Comparison of ENCODE assay signal across 4 cellular contexts in the genomic region with DNA sequence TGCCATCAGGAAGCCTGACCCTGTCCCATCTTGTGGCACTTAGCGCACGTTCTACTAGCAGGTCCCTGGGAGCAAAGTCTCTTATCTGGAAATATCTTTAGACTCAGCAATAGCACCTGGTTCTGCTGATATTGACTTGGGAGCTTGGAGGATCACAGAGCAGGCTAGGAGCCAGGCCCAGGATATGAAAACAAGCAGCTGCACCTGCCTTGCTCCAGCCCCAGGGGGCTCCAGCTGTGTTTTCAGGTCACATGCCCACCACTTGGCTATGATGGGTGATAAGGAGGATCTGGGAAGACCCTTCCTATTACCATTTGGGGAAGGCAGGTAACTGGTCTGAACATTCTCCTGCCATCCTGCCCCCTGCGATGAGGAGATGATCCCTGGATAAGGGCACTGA.
TF ChIP-seq lines count a peak whose summit lies in the region.

No MANE protein-coding gene starts in this region.

TF ChIP-seq in SK-N-SH, 30 proteins besides CTCF, POLR2A, EP300 and RAD21:
- 0 out of 2 replicates have a peak, but pooled peaks have one; percentile 16 for TF ChIP-seq GATA2 (CRISPR knock-in tag; IDR thresholded peaks at IDR 0.05)
- TF ChIP-seq, protein P1, sequence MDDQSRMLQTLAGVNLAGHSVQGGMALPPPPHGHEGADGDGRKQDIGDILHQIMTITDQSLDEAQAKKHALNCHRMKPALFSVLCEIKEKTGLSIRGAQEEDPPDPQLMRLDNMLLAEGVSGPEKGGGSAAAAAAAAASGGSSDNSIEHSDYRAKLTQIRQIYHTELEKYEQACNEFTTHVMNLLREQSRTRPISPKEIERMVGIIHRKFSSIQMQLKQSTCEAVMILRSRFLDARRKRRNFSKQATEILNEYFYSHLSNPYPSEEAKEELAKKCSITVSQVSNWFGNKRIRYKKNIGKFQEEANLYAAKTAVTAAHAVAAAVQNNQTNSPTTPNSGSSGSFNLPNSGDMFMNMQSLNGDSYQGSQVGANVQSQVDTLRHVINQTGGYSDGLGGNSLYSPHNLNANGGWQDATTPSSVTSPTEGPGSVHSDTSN (IDR thresholded peaks at IDR 0.05) = no peak
TF ChIP-seq in SK-N-SH: peak in this region for 1.

TF ChIP-seq in SK-N-SH treated with all-trans-retinoic acid at 6 μM for 48 hours, 23 proteins besides CTCF, POLR2A, EP300 and RAD21 (continues in another document):
- no peak for TF ChIP-seq ZNF8 (CRISPR knock-in tag; IDR thresholded peaks at IDR 0.05)
- no peak for TF ChIP-seq GLIS3 (CRISPR knock-in tag; IDR thresholded peaks at IDR 0.05)
- TF ChIP-seq, protein P2, sequence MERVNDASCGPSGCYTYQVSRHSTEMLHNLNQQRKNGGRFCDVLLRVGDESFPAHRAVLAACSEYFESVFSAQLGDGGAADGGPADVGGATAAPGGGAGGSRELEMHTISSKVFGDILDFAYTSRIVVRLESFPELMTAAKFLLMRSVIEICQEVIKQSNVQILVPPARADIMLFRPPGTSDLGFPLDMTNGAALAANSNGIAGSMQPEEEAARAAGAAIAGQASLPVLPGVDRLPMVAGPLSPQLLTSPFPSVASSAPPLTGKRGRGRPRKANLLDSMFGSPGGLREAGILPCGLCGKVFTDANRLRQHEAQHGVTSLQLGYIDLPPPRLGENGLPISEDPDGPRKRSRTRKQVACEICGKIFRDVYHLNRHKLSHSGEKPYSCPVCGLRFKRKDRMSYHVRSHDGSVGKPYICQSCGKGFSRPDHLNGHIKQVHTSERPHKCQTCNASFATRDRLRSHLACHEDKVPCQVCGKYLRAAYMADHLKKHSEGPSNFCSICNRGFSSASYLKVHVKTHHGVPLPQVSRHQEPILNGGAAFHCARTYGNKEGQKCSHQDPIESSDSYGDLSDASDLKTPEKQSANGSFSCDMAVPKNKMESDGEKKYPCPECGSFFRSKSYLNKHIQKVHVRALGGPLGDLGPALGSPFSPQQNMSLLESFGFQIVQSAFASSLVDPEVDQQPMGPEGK (CRISPR knock-in tag; IDR thresholded peaks at IDR 0.05; ENCODE audit: borderline replicate concordance) = no peak
- TF ChIP-seq, protein P3, sequence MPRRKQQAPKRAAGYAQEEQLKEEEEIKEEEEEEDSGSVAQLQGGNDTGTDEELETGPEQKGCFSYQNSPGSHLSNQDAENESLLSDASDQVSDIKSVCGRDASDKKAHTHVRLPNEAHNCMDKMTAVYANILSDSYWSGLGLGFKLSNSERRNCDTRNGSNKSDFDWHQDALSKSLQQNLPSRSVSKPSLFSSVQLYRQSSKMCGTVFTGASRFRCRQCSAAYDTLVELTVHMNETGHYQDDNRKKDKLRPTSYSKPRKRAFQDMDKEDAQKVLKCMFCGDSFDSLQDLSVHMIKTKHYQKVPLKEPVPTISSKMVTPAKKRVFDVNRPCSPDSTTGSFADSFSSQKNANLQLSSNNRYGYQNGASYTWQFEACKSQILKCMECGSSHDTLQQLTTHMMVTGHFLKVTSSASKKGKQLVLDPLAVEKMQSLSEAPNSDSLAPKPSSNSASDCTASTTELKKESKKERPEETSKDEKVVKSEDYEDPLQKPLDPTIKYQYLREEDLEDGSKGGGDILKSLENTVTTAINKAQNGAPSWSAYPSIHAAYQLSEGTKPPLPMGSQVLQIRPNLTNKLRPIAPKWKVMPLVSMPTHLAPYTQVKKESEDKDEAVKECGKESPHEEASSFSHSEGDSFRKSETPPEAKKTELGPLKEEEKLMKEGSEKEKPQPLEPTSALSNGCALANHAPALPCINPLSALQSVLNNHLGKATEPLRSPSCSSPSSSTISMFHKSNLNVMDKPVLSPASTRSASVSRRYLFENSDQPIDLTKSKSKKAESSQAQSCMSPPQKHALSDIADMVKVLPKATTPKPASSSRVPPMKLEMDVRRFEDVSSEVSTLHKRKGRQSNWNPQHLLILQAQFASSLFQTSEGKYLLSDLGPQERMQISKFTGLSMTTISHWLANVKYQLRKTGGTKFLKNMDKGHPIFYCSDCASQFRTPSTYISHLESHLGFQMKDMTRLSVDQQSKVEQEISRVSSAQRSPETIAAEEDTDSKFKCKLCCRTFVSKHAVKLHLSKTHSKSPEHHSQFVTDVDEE (CRISPR knock-in tag; IDR thresholded peaks at IDR 0.05) = no peak
- TF ChIP-seq BACH2 (CRISPR knock-in tag; IDR thresholded peaks at IDR 0.05; ENCODE audit: borderline replicate concordance) = no peak
- no peak for TF ChIP-seq CSDC2 (CRISPR knock-in tag; IDR thresholded peaks at IDR 0.05)
- TF ChIP-seq TCF4 (CRISPR knock-in tag; IDR thresholded peaks at IDR 0.05; ENCODE audit: borderline replicate concordance) = no peak
- TF ChIP-seq ZNF565 (CRISPR knock-in tag; conservative IDR thresholded peaks at IDR 0.05; ENCODE audit: low read depth) = no peak
- TF ChIP-seq ESRRG (CRISPR knock-in tag; IDR thresholded peaks at IDR 0.05) = no peak
- no peak for TF ChIP-seq OSR1 (CRISPR knock-in tag; IDR thresholded peaks at IDR 0.05)

TF ChIP-seq in HCT116, 20 proteins besides CTCF, POLR2A, EP300 and RAD21:
- TF ChIP-seq SP1 (IDR thresholded peaks at IDR 0.05; ENCODE audit: low read depth) (no peak), ZNF274 (IDR thresholded peaks at IDR 0.05; ENCODE audit: low read depth, low read length) (no peak), EZH2 (IDR thresholded peaks at IDR 0.05) (no peak), FOSL1 (IDR thresholded peaks at IDR 0.05; ENCODE audit: low read depth) (no peak), ZFX (IDR thresholded peaks at IDR 0.05) (no peak), ELF1 (IDR thresholded peaks at IDR 0.05; ENCODE audit: borderline replicate concordance, low read depth) (no peak), JUND (IDR thresholded peaks at IDR 0.05) (no peak), CEBPB (IDR thresholded peaks at IDR 0.05; ENCODE audit: low read depth) (no peak), YY1 (IDR thresholded peaks at IDR 0.05; ENCODE audit: extremely low read depth, insufficient replicate concordance, low read depth, low read length) (no peak), CBX3 (IDR thresholded peaks at IDR 0.05; ENCODE audit: low read depth) (no peak), EGR1 (IDR thresholded peaks at IDR 0.05; ENCODE audit: low read depth) (no peak), SRF (IDR thresholded peaks at IDR 0.05; ENCODE audit: low read depth) (no peak), POLR2AphosphoS5 (IDR thresholded peaks at IDR 0.05; ENCODE audit: low read depth, low read length) (no peak), EZH2phosphoT487 (IDR thresholded peaks at IDR 0.05; ENCODE audit: borderline replicate concordance) (no peak), TCF7L2 (IDR thresholded peaks at IDR 0.05; ENCODE audit: borderline replicate concordance, extremely low read depth, insufficient read depth, insufficient read length) (no peak)
- TF ChIP-seq, protein P4, sequence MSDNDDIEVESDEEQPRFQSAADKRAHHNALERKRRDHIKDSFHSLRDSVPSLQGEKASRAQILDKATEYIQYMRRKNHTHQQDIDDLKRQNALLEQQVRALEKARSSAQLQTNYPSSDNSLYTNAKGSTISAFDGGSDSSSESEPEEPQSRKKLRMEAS (IDR thresholded peaks at IDR 0.05) = no peak
- TF ChIP-seq, protein P5, sequence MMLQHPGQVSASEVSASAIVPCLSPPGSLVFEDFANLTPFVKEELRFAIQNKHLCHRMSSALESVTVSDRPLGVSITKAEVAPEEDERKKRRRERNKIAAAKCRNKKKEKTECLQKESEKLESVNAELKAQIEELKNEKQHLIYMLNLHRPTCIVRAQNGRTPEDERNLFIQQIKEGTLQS (IDR thresholded peaks at IDR 0.05) = no peak

TF ChIP-seq in GM12878, 131 proteins besides CTCF, POLR2A, EP300 and RAD21 (continues in another document):
- TF ChIP-seq DPF2 (IDR thresholded peaks at IDR 0.05) (no peak), POLR2AphosphoS5 (IDR thresholded peaks at IDR 0.05; ENCODE audit: low read length) (no peak), IKZF2 (IDR thresholded peaks at IDR 0.05) (no peak), BHLHE40 (IDR thresholded peaks at IDR 0.05; ENCODE audit: borderline replicate concordance in 1 of 2, low read depth in 2 of 2, low read length in 1 of 2) (no peak), SIN3A (IDR thresholded peaks at IDR 0.05; ENCODE audit: low read depth, low read length) (no peak), MTA2 (IDR thresholded peaks at IDR 0.05; ENCODE audit: low read depth) (no peak), TARDBP (IDR thresholded peaks at IDR 0.05; ENCODE audit: borderline replicate concordance) (no peak), POU2F2 (IDR thresholded peaks at IDR 0.05; ENCODE audit: borderline replicate concordance, low read depth, low read length) (no peak), SP1 (IDR thresholded peaks at IDR 0.05; ENCODE audit: low read depth, low read length) (no peak), RUNX3 (IDR thresholded peaks at IDR 0.05; ENCODE audit: low read length) (no peak), MTA3 (IDR thresholded peaks at IDR 0.05; ENCODE audit: borderline replicate concordance, low read length) (no peak)
- TF ChIP-seq, protein P6, sequence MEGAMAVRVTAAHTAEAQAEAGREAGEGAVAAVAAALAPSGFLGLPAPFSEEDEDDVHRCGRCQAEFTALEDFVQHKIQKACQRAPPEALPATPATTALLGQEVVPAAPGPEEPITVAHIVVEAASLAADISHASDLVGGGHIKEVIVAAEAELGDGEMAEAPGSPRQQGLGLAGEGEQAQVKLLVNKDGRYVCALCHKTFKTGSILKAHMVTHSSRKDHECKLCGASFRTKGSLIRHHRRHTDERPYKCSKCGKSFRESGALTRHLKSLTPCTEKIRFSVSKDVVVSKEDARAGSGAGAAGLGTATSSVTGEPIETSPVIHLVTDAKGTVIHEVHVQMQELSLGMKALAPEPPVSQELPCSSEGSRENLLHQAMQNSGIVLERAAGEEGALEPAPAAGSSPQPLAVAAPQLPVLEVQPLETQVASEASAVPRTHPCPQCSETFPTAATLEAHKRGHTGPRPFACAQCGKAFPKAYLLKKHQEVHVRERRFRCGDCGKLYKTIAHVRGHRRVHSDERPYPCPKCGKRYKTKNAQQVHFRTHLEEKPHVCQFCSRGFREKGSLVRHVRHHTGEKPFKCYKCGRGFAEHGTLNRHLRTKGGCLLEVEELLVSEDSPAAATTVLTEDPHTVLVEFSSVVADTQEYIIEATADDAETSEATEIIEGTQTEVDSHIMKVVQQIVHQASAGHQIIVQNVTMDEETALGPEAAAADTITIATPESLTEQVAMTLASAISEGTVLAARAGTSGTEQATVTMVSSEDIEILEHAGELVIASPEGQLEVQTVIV (IDR thresholded peaks at IDR 0.05; ENCODE audit: borderline replicate concordance, partially characterized antibody) = no peak
- TF ChIP-seq, protein P7, sequence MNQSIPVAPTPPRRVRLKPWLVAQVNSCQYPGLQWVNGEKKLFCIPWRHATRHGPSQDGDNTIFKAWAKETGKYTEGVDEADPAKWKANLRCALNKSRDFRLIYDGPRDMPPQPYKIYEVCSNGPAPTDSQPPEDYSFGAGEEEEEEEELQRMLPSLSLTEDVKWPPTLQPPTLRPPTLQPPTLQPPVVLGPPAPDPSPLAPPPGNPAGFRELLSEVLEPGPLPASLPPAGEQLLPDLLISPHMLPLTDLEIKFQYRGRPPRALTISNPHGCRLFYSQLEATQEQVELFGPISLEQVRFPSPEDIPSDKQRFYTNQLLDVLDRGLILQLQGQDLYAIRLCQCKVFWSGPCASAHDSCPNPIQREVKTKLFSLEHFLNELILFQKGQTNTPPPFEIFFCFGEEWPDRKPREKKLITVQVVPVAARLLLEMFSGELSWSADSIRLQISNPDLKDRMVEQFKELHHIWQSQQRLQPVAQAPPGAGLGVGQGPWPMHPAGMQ (IDR thresholded peaks at IDR 0.05; ENCODE audit: borderline replicate concordance) = no peak
- TF ChIP-seq, protein P8, sequence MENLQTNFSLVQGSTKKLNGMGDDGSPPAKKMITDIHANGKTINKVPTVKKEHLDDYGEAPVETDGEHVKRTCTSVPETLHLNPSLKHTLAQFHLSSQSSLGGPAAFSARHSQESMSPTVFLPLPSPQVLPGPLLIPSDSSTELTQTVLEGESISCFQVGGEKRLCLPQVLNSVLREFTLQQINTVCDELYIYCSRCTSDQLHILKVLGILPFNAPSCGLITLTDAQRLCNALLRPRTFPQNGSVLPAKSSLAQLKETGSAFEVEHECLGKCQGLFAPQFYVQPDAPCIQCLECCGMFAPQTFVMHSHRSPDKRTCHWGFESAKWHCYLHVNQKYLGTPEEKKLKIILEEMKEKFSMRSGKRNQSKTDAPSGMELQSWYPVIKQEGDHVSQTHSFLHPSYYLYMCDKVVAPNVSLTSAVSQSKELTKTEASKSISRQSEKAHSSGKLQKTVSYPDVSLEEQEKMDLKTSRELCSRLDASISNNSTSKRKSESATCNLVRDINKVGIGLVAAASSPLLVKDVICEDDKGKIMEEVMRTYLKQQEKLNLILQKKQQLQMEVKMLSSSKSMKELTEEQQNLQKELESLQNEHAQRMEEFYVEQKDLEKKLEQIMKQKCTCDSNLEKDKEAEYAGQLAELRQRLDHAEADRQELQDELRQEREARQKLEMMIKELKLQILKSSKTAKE (IDR thresholded peaks at IDR 0.05; ENCODE audit: low read depth, poor library complexity, severe bottlenecking) = no peak
- TF ChIP-seq, protein P9, sequence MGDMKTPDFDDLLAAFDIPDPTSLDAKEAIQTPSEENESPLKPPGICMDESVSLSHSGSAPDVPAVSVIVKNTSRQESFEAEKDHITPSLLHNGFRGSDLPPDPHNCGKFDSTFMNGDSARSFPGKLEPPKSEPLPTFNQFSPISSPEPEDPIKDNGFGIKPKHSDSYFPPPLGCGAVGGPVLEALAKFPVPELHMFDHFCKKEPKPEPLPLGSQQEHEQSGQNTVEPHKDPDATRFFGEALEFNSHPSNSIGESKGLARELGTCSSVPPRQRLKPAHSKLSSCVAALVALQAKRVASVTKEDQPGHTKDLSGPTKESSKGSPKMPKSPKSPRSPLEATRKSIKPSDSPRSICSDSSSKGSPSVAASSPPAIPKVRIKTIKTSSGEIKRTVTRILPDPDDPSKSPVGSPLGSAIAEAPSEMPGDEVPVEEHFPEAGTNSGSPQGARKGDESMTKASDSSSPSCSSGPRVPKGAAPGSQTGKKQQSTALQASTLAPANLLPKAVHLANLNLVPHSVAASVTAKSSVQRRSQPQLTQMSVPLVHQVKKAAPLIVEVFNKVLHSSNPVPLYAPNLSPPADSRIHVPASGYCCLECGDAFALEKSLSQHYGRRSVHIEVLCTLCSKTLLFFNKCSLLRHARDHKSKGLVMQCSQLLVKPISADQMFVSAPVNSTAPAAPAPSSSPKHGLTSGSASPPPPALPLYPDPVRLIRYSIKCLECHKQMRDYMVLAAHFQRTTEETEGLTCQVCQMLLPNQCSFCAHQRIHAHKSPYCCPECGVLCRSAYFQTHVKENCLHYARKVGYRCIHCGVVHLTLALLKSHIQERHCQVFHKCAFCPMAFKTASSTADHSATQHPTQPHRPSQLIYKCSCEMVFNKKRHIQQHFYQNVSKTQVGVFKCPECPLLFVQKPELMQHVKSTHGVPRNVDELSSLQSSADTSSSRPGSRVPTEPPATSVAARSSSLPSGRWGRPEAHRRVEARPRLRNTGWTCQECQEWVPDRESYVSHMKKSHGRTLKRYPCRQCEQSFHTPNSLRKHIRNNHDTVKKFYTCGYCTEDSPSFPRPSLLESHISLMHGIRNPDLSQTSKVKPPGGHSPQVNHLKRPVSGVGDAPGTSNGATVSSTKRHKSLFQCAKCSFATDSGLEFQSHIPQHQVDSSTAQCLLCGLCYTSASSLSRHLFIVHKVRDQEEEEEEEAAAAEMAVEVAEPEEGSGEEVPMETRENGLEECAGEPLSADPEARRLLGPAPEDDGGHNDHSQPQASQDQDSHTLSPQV (IDR thresholded peaks at IDR 0.05) = no peak
- TF ChIP-seq, protein P10, sequence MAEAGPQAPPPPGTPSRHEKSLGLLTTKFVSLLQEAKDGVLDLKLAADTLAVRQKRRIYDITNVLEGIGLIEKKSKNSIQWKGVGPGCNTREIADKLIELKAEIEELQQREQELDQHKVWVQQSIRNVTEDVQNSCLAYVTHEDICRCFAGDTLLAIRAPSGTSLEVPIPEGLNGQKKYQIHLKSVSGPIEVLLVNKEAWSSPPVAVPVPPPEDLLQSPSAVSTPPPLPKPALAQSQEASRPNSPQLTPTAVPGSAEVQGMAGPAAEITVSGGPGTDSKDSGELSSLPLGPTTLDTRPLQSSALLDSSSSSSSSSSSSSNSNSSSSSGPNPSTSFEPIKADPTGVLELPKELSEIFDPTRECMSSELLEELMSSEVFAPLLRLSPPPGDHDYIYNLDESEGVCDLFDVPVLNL (IDR thresholded peaks at IDR 0.05; ENCODE audit: low read depth, low read length) = no peak
